Comparison of ENCODE assay signal across 8 cellular contexts in the genomic region with DNA sequence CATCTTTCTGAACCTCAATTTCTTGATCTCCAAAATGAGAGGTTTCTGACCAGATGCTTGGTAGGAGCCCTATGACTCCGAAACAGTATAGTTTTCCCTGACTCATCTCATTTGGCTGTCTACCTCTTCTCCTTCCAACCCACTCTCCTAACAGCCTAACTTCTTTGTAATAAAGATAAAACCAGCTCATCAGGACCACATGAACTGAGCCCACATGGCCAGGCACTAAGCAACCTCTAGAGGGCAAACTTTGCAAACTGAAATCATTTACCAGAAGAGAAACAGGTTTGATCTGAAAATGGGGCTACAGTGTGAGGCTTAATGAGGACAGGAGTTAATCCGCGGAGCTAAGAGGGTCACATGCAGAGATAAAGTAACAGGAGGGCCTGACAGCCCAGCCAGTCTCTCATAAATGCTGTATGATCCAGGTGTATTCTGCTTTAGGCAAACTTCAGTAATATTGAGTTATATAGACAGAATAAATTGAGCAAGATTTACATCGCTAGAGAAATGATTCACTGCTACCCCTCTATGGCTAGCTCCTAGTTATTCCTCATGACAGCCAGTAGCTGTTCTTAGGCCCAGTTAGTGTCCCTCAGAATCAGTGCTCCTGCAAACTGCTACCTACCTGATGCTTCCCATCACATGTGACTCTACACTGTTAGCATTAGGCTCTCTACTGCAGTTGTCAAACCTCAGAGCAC.
DNase-seq lines count a peak whose midpoint lies in the region; ATAC-seq, FAIRE-seq and TF ChIP-seq lines count a peak whose summit lies in the region.

No MANE protein-coding gene starts in this region.

- no peak overlapping the region for H3K4me3 ChIP-seq in bronchial epithelial cell (ENCODE audit: low read depth, low read length)

- ATAC-seq in GM18502 (IDR thresholded peaks at IDR 0.05; ENCODE audit: poor library complexity, unreplicated experiment) = peak; percentile 95
- ATAC-seq in HG02970 (IDR thresholded peaks at IDR 0.05; ENCODE audit: low FRiP score, unreplicated experiment) = peak; percentile 80

- peak; percentile 77 for TF ChIP-seq CTCF in bronchial epithelial cell (IDR thresholded peaks at IDR 0.05; ENCODE audit: insufficient read depth, low read length, severe bottlenecking)

- peaks cover 1% of the 10 kb centered on the region for H3K36me3 ChIP-seq in bronchial epithelial cell (ENCODE audit: control insufficient read depth, insufficient read depth, low read length)

- no peak for FAIRE-seq in bronchial epithelial cell (lab: Jason Lieb, UNC)

- no peaks in the 10 kb centered on the region for H3K27me3 ChIP-seq in bronchial epithelial cell (ENCODE audit: control insufficient read depth, insufficient read depth, low read length)

- peak; percentile 73 for DNase-seq in AG08395 (ENCODE audit: low spot score)
- DNase-seq in NCI-H1436 treated with DMSO at 0.1 percent for 48 hours (lab: John Stamatoyannopoulos, UW) = peak; percentile 14
- DNase-seq in T-helper 2 cell = peak in 4 of 5 experiments; percentile 3 to 58 (median 16)
- DNase-seq in bronchial epithelial cell (ENCODE audit: low read depth) = peak; percentile 75
- DNase-seq in islet precursor cell = peak; percentile 81
- peak; percentile 13 to 28 for DNase-seq in stimulated activated CD4-positive, alpha-beta T cell treated with anti-CD3 and anti-CD28 coated beads, Interleukin-1b, Interleukin-23, amount 100 ng/mL, for 4 hours (ENCODE audit: low read depth in 2 of 2)

Comparison
In these comparisons a context has a peak if more than half of its experiments do, and no peak if none do; other contexts are left out.
1. DNase-seq: peak in every context shown above with its lines; median percentile 81 in islet precursor cell; 75 in bronchial epithelial cell; 73 in AG08395; 20 in stimulated activated CD4-positive, alpha-beta T cell treated with anti-CD3 and anti-CD28 coated beads, Interleukin-1b, Interleukin-23, amount 100 ng/mL, for 4 hours; 16 in T-helper 2 cell; 14 in NCI-H1436 treated with DMSO at 0.1 percent for 48 hours.